Comparison of ENCODE assay signal across 9 cellular contexts in the genomic region with DNA sequence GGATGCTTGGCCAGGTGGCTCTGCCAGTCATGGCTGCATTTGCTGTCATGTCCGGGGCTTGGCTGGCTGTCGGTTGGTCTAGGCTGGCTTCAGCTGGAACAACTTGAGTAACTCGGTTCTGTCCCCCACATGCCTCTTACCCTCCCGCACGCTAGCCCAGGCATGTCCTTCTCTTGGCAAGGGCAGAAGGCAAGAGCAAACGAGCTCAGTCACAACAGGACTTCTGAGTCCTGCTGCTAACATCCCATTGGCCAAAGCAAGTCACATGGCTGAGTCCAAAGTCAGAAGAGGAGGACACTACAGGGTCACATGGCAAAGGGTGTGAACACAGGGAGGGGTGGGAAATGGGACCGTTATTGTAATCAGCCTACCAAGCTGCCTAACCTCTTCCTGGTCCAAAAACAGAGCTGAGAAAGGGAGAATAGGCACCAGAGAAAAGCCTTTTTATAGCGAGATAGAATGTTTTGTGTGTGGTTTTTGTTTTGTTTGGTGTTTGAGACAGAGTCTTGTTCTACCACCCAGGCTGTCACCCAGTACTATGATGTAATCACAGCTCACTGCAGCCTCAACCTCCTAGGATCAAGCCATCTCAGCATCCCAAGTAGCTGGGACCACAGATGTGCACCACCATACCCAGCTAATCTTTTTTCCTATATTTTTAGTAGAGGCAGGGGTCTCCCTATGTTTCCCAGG.
DNase-seq lines count a peak whose midpoint lies in the region; ATAC-seq and TF ChIP-seq lines count a peak whose summit lies in the region.
"Had no signal": no experiment of that assay in that cellular context is flagged by ENCODE, and none has a peak within 500 bp of the region (broad histone marks: within the 10 kb centered on the region; RNA-seq: fewer than 3 reads in every experiment).

No MANE protein-coding gene starts in this region.

- ATAC-seq in upper lobe of right lung (peak; percentile 16), HG02623 (IDR thresholded peaks at IDR 0.05; ENCODE audit: unreplicated experiment) (no peak), HG02870 (IDR thresholded peaks at IDR 0.05; ENCODE audit: unreplicated experiment) (no peak)

- H3K27me3 ChIP-seq in right atrium auricular region: no peaks in the 10 kb centered on the region
- no peaks in the 10 kb centered on the region for H3K27me3 ChIP-seq in upper lobe of right lung

- intact Hi-C loops in upper lobe of right lung (cut with DNase I): no loop called here

- DNase-seq in NOMO-1 treated with DMSO at 0.1 percent for 48 hours (lab: John Stamatoyannopoulos, UW; ENCODE audit: unreplicated experiment) (peak; percentile 28), NOMO-1 treated with dmso at 0.1 percent for 144 hours (lab: John Stamatoyannopoulos, UW; ENCODE audit: unreplicated experiment) (no peak), SW480 (ENCODE audit: low spot score) (peak; percentile 91), right atrium auricular region (ENCODE audit: low spot score) (peak; percentile 62), upper lobe of right lung (peak; percentile 42), activated gamma-delta T cell treated with Interleukin-2 at 50 U/mL for 16 hours (no peak)
- DNase-seq: T-helper 1 cell had no signal

- H3K4me1 ChIP-seq in right atrium auricular region (peaks cover 0 to 30% of the 10 kb centered on the region in 2 donors), upper lobe of right lung (peaks cover 11% of the 10 kb centered on the region)

- peak overlapping the region; percentile 41 to 87 for H3K27ac ChIP-seq in right atrium auricular region
- H3K27ac ChIP-seq in upper lobe of right lung: no peak overlapping the region

- H3K4me3 ChIP-seq in right atrium auricular region: no peak overlapping the region
- H3K4me3 ChIP-seq in upper lobe of right lung: no peak overlapping the region

- no peak for TF ChIP-seq CTCF in right atrium auricular region (IDR thresholded peaks at IDR 0.05)
- no peak for TF ChIP-seq CTCF in upper lobe of right lung (IDR thresholded peaks at IDR 0.05)

- H3K36me3 ChIP-seq in right atrium auricular region (no peaks in the 10 kb centered on the region), upper lobe of right lung (no peaks in the 10 kb centered on the region)

- H3K9me3 ChIP-seq in right atrium auricular region (peaks cover 0 to 4% of the 10 kb centered on the region in 2 donors), upper lobe of right lung (no peaks in the 10 kb centered on the region)

Comparison
In these comparisons a context has a peak if more than half of its experiments do, and no peak if none do; other contexts are left out.
1. DNase-seq: peak in NOMO-1 treated with DMSO at 0.1 percent for 48 hours (single experiment), SW480 (single experiment), right atrium auricular region (single experiment) and upper lobe of right lung (single experiment); none in NOMO-1 treated with dmso at 0.1 percent for 144 hours (single experiment) and activated gamma-delta T cell treated with Interleukin-2 at 50 U/mL for 16 hours (single experiment).